ENCODE assay signal across 8 cellular contexts in the genomic region with DNA sequence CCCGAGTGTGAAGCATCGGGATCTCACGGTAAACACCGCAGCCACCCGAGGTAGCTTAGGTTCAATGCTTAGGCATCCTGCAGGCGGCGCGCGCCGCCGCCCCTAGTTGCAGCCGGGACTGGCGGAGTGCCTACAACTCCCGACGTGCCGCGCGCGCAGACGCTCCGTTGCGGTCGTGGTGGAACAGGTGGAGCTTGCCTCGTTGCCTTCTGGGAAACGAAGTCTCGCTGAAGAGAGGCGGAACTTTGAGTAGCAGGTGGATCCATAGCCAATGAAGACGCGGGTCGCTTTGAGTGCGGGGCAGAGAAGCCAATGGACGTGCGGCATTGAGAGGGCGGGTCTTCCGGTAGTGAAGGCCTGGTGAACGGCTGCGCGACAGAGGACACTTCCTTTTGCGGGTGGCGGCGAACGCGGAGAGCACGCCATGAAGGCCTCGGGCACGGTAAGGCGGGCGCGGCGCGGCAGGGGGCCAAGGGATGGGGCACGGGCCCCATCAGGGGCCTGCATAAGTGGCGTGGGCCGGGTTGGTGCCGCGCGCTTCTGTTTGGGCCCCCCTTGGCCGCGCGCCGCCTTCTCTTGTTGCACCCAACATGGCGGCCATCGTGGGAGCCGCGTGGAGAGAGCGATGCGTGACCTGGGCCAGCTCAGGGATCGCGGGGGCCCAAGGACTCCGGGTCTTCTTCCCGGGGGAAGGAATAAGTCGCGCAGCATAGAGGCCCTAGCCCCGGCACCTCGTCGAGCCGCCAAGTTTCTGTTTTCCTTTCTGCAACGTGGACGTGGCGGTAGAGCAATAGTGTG. TPM values are rescaled to one million over a fixed set of nuclear protein-coding genes. Genes with fewer than 3 reads are reported as not detected.
DNase-seq lines count a peak whose midpoint lies in the region; FAIRE-seq and TF ChIP-seq lines count a peak whose summit lies in the region.

Gene RPL18A, plus strand, starts transcription at position 378 of the 798 bp plus-strand sequence. Its CDS starts 47 bp downstream, at position 425.

- peak within 1 kb of the TSS; percentile 99 for H3K18ac ChIP-seq in H1 (ENCODE audit: extremely low read depth, low read length)
- H3K18ac ChIP-seq in mesenchymal stem cell (ENCODE audit: low read depth in 1 of 2, low read length in 2 of 2) = peak within 1 kb of the TSS; percentile 68 to 89

- H3K4ac ChIP-seq in H1 (replicated peaks; ENCODE audit: insufficient read length, low read depth, low read length) (peak within 1 kb of the TSS; percentile 88), mesenchymal stem cell (ENCODE audit: low read depth in 1 of 2, low read length in 2 of 2) (peak within 1 kb of the TSS; percentile 57 to 92)

- DNase-seq in COR-L47 (lab: John Stamatoyannopoulos, UW) (peak; percentile 99), GM20000 (ENCODE audit: low spot score) (peak; percentile 97), HT1080 (ENCODE audit: low read depth) (peak; percentile 99), NOMO-1 treated with DMSO at 0.1 percent for 48 hours (lab: John Stamatoyannopoulos, UW; ENCODE audit: unreplicated experiment) (peak; percentile 99), H1 (ENCODE audit: low read depth in 1 of 2, low spot score in 2 of 2) (peak; percentile 91 to 99), mesenchymal stem cell (peak; percentile 100)
- peak; percentile 89 to 98 (median 95) for DNase-seq in activated CD8-positive, alpha-beta memory T cell treated with anti-CD3 and anti-CD28 coated beads for 48 hours (ENCODE audit: low read depth in 2 of 3, low spot score in 2 of 3)
- peak; percentile 97 for DNase-seq in stimulated activated CD8-positive, alpha-beta memory T cell treated with anti-CD3 and anti-CD28 coated beads, Interleukin-15, amount 100 ng/mL, for 1 hour (ENCODE audit: low read depth)

- WGBS in H1 (ENCODE audit: extremely low coverage in 1 of 2, insufficient coverage in 1 of 2, insufficient read length in 1 of 2, insufficient replicate concordance in 2 of 2, low coverage in 1 of 2, low lambda C conversion rate in 2 of 2, missing lambda C conversion rate in 1 of 2), 2 experiments = 2% methylated on average over 73 of the region's 80 CpGs; no CpG with 5 or more reads in 1 of the 2 experiments
- under 1% methylated on average over 80 of the region's 80 CpGs for WGBS in mesenchymal stem cell

- H2BK5ac ChIP-seq in H1 (ENCODE audit: low read depth, low read length) (peak within 1 kb of the TSS; percentile 92), mesenchymal stem cell (ENCODE audit: low read depth, low read length, poor library complexity, severe bottlenecking) (peak within 1 kb of the TSS; percentile 86)

- no peaks in the 10 kb centered on the region for H3K27me3 ChIP-seq in H1 (replicated peaks in 1 of 4; ENCODE audit: control insufficient read depth in 3 of 4, extremely low read depth in 1 of 4, insufficient read depth in 3 of 4, low read length in 3 of 4)
- H3K27me3 ChIP-seq in mesenchymal stem cell (ENCODE audit: control insufficient read depth in 1 of 2, insufficient read depth in 1 of 2, low read length in 2 of 2) = no peaks in the 10 kb centered on the region

- CTCF ChIA-PET in H1 (lab: Charles Lee; ENCODE audit: partially characterized antibody) = interaction anchor here (0.6 to 2.1 kb wide), 26 partner anchors 9 to 277 kb away, joined by 3 to 16 read pairs (median 3); partner anchors contain the start of genes B3GNT3, CCDC124, JAK3 and SLC5A5

- peaks cover 15 to 28% of the 10 kb centered on the region in 2 experiments for H3K79me2 ChIP-seq in H1 (ENCODE audit: control insufficient read depth in 1 of 2, insufficient read depth in 2 of 2, low read length in 2 of 2)

- H3K9me3 ChIP-seq in H1 (ENCODE audit: insufficient read depth in 2 of 2, low read depth in 1 of 2, low read length in 1 of 2) = no peaks in the 10 kb centered on the region
- H3K9me3 ChIP-seq in mesenchymal stem cell (ENCODE audit: control insufficient read depth, low read length) = no peaks in the 10 kb centered on the region

- H2BK12ac ChIP-seq in H1 (ENCODE audit: low read depth, low read length) (no peak within 1 kb of the TSS), mesenchymal stem cell (ENCODE audit: low read length in 2 of 2) (no peak within 1 kb of the TSS)

- H3K27ac ChIP-seq in H1 (ENCODE audit: low read depth, low read length) (peak within 1 kb of the TSS; percentile 94), mesenchymal stem cell (ENCODE audit: low read length, poor library complexity, severe bottlenecking) (peak within 1 kb of the TSS; percentile 30)

- FAIRE-seq in H1 (lab: Jason Lieb, UNC) = peak; percentile 88

- peak within 1 kb of the TSS; percentile 0; the same call in 1 of the 2 replicates for H2AFZ ChIP-seq in H1 (ENCODE audit: low read length)
- H2AFZ ChIP-seq in mesenchymal stem cell (ENCODE audit: low read depth, low read length) = peak within 1 kb of the TSS; percentile 69

- peaks cover 0 to 13% (median 6%) of the 10 kb centered on the region in 4 experiments; a peak in 6 of 7 replicates for H3K4me1 ChIP-seq in H1 (replicated peaks in 1 of 4; ENCODE audit: control insufficient read depth in 3 of 4, insufficient read depth in 4 of 4, low read length in 3 of 4)
- peaks cover 25% of the 10 kb centered on the region for H3K4me1 ChIP-seq in mesenchymal stem cell (ENCODE audit: control insufficient read depth, insufficient read depth, low read depth, low read length)

- H2BK120ac ChIP-seq in H1 (replicated peaks; ENCODE audit: low read depth, low read length) = peak within 1 kb of the TSS; percentile 31
- H2BK120ac ChIP-seq in mesenchymal stem cell (ENCODE audit: low read depth, low read length) = no peak within 1 kb of the TSS

- H2AK5ac ChIP-seq in H1 (ENCODE audit: low read depth, low read length) (0 out of 2 replicates have a peak within 1 kb of the TSS, but pooled peaks have one; percentile 90), mesenchymal stem cell (ENCODE audit: low read length, severe bottlenecking) (peak within 1 kb of the TSS; percentile 72)

- peak within 1 kb of the TSS; percentile 93 to 98 for H3K4me2 ChIP-seq in H1 (ENCODE audit: insufficient read depth in 1 of 2, low read depth in 2 of 2, low read length in 2 of 2)
- peak within 1 kb of the TSS; percentile 80 for H3K4me2 ChIP-seq in mesenchymal stem cell (ENCODE audit: low read length, poor library complexity, severe bottlenecking)

- peak within 1 kb of the TSS; percentile 67 for H4K5ac ChIP-seq in H1 (ENCODE audit: insufficient read length, low read depth, low read length)

- H3K9ac ChIP-seq in H1 (replicated peaks in 1 of 4; ENCODE audit: extremely low read depth in 1 of 4, low read depth in 3 of 4, low read length in 3 of 4) (peak within 1 kb of the TSS; percentile 94 to 96 (median 95)), mesenchymal stem cell (ENCODE audit: low read length) (peak within 1 kb of the TSS; percentile 99)

- H4K8ac ChIP-seq in H1 (ENCODE audit: extremely low read depth, insufficient read depth, low read length) (peak within 1 kb of the TSS; percentile 88), mesenchymal stem cell (ENCODE audit: low read length) (peak within 1 kb of the TSS; percentile 56)

- H4K91ac ChIP-seq in H1 (replicated peaks; ENCODE audit: insufficient read length, low read length) (peak within 1 kb of the TSS; percentile 63), mesenchymal stem cell (ENCODE audit: low read length) (peak within 1 kb of the TSS; percentile 46)

- H3K14ac ChIP-seq in H1 (ENCODE audit: insufficient read length) = no peak within 1 kb of the TSS
- no peak within 1 kb of the TSS for H3K14ac ChIP-seq in mesenchymal stem cell (ENCODE audit: low read length in 2 of 2)

- H3K4me3 ChIP-seq in H1 (ENCODE audit: extremely low read depth in 1 of 4, insufficient read depth in 2 of 4, low read depth in 3 of 4, low read length in 4 of 4) = peak within 1 kb of the TSS; percentile 98 to 100 (median 99)
- peak within 1 kb of the TSS; percentile 83 to 100 for H3K4me3 ChIP-seq in mesenchymal stem cell (ENCODE audit: insufficient read depth in 1 of 2, low read depth in 1 of 2, low read length in 2 of 2)

- POLR2A ChIA-PET in H1 (lab: Charles Lee; ENCODE audit: partially characterized antibody) = interaction anchor here (0.6 to 20.2 kb wide), 65 partner anchors 9 to 462 kb away, joined by 3 to 392 read pairs (median 3); partner anchors contain the start of genes ARRDC2, B3GNT3, CCDC124 and JAK3

- H3K36me3 ChIP-seq in H1 (ENCODE audit: control insufficient read depth in 2 of 4, insufficient read depth in 4 of 4, low read length in 3 of 4) = peaks cover 32 to 44% (median 39%) of the 10 kb centered on the region in 4 experiments
- peaks cover 34 to 40% of the 10 kb centered on the region in 2 experiments for H3K36me3 ChIP-seq in mesenchymal stem cell (ENCODE audit: control insufficient read depth in 1 of 2, insufficient read depth in 2 of 2, low read depth in 1 of 2, low read length in 2 of 2)

- no peak; a peak in 1 of 3 replicates for TF ChIP-seq EP300 in H1 (IDR thresholded peaks at IDR 0.05; ENCODE audit: borderline replicate concordance in 1 of 2, low read depth in 2 of 2, low read length in 2 of 2)

- H3K56ac ChIP-seq in H1 (replicated peaks; ENCODE audit: insufficient read length, low read depth, low read length) = peak within 1 kb of the TSS; percentile 93

- peaks cover 6% of the 10 kb centered on the region; the same call in 1 of the 2 replicates for H3K79me1 ChIP-seq in H1 (ENCODE audit: low read depth, low read length)
- H3K79me1 ChIP-seq in mesenchymal stem cell (replicated peaks; ENCODE audit: low read length, poor library complexity, severe bottlenecking) = no peaks in the 10 kb centered on the region

- TF ChIP-seq POLR2A in H1 (IDR thresholded peaks at IDR 0.05; ENCODE audit: control extremely low read depth in 1 of 2, low read depth in 2 of 2, low read length in 2 of 2) = peak; percentile 85 to 97

- TF ChIP-seq RAD21 in H1 (IDR thresholded peaks at IDR 0.05 in 1 of 2, conservative IDR thresholded peaks at IDR 0.05 in 1 of 2; ENCODE audit: low read depth in 2 of 2, low read length in 2 of 2) = peak; percentile 76 to 79

- H2BK15ac ChIP-seq in H1 (ENCODE audit: low read length) (no peak within 1 kb of the TSS), mesenchymal stem cell (ENCODE audit: low read depth, poor library complexity, severe bottlenecking) (no peak within 1 kb of the TSS)

- no peak within 1 kb of the TSS for H2BK20ac ChIP-seq in H1 (ENCODE audit: low read length)

- no peak within 1 kb of the TSS for H3K23ac ChIP-seq in H1 (ENCODE audit: insufficient read length)
- peak within 1 kb of the TSS in 1 of 2 experiments; percentile 71 for H3K23ac ChIP-seq in mesenchymal stem cell (ENCODE audit: low read length in 2 of 2)

- TF ChIP-seq CTCF in GM20000 (IDR thresholded peaks at IDR 0.05; ENCODE audit: extremely low read depth, missing control alignments) = peak; percentile 88
- TF ChIP-seq CTCF in H1 (IDR thresholded peaks at IDR 0.05; ENCODE audit: control extremely low read depth in 1 of 3, insufficient read depth in 1 of 3, low read depth in 1 of 3, low read length in 3 of 3) = peak; percentile 81 to 93 (median 82)

- H4K20me1 ChIP-seq in H1 (replicated peaks in 1 of 2; ENCODE audit: control insufficient read depth in 1 of 2, insufficient read depth in 2 of 2, low read length in 2 of 2) = peaks cover 16 to 23% of the 10 kb centered on the region in 2 experiments

- H3K23me2 ChIP-seq in H1 (ENCODE audit: low read depth, low read length) = peaks cover 15% of the 10 kb centered on the region

RNA-seq across cellular contexts. Expression of gene RPL18A, which starts in this region (rescaled TPM):
- total RNA-seq in HT1080 (2014; rRNA removed; shearing (Covaris generic)) = 2,013 and 2,102 TPM in 2 replicates
- polyA plus RNA-seq in HT1080 (2015; cell fraction: cytosol; rRNA removed) = 1,592 and 1,861 TPM in 2 replicates
- polyA plus RNA-seq in HT1080 (2015; cell fraction: nucleus; rRNA removed) = 455 and 514 TPM in 2 replicates
- total RNA-seq in H1 (2021; fragmentation: NEBNext Ultra II Directional; extraction: Animal tissue kit (Norgen Biotek cat#: 25700)) = 2,749 and 2,894 TPM in 2 replicates
- 3,938 and 5,258 TPM in 2 replicates for polyA plus RNA-seq in H1 (2011; rRNA removed)
- 4,102 TPM for polyA plus RNA-seq in H1 (2011; cell fraction: cytosol; rRNA removed)
- polyA plus RNA-seq in H1 (2011; cell fraction: nucleus; rRNA removed) = 3,741 TPM
- polyA plus RNA-seq in H1 (2012, experiment 1 of 2) = 2,900 to 4,037 TPM (median 3,755 TPM) in 4 replicates
- 5,025 TPM for polyA plus RNA-seq in H1 (2012, experiment 2 of 2)
- polyA plus RNA-seq in H1 (2013, experiment 1 of 2) = 2,492 TPM
- 2,474 TPM for polyA plus RNA-seq in H1 (2013, experiment 2 of 2)
- 555 and 636 TPM in 2 replicates for polyA minus RNA-seq in H1 (2011; rRNA and poly(A)+ RNA removed)
- polyA minus RNA-seq in H1 (2011; cell fraction: cytosol; rRNA and poly(A)+ RNA removed) = 2,052 TPM
- polyA minus RNA-seq in H1 (2011; cell fraction: nucleus; rRNA and poly(A)+ RNA removed) = 752 TPM
- 2,056 TPM for polyA plus RNA-seq in mesenchymal stem cell (2013, experiment 1 of 2)
- polyA plus RNA-seq in mesenchymal stem cell (2013, experiment 2 of 2) = 2,116 TPM

Comparison
In these comparisons a context has a peak if more than half of its experiments do, and no peak if none do; other contexts are left out.
1. Peak in every context shown above with its lines: DNase-seq, H3K4me3 ChIP-seq and H3K27ac ChIP-seq.